21 cellular contexts compared by ENCODE assay signal in the genomic region with DNA sequence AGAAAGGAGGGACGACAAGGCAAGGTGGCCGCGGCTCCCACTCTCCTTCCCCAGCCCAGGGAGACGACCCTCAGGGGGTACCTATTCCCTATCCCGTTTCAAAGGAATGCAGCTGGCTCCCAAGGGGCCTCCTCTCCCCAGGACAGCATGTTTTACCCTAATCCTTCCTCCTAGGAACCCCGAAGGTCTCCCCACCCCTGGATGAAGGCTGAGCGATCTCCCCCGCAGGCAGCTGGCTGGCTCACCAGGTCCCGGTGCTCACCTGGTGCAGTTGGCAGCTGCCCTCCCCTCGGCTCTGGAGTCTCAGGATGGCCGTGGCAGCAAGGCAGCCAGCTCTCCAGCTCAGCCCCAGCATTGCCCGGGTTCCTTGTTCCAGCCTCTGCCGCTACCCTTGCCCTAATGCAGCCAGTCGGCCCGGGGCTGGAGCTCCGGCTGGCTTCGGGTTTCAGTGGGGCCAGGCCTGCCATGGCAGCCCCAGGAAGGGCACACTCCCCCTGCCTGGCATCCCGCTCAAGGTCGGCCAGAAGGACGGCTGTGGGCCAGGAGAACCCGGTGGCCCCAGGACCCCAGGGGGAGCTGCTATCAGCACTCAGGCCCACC. TPM values are rescaled to one million over a fixed set of nuclear protein-coding genes. Genes with fewer than 3 reads are reported as not detected.
A peak's percentile ranks its signal among the peaks of the same experiment; 100 is the strongest.
DNase-seq lines count a peak whose midpoint lies in the region; ATAC-seq and TF ChIP-seq lines count a peak whose summit lies in the region.
"Had no signal": no experiment of that assay in that cellular context is flagged by ENCODE, and none has a peak within 500 bp of the region (broad histone marks: within the 10 kb centered on the region; RNA-seq: fewer than 3 reads in every experiment).

No MANE protein-coding gene starts in this region.

- H3K36me3 ChIP-seq in RWPE2 (ENCODE audit: low read depth) (peaks cover 16% of the 10 kb centered on the region), gastroesophageal sphincter (peaks cover 0 to 24% of the 10 kb centered on the region in 2 donors), lower lobe of right lung (peaks cover 25% of the 10 kb centered on the region), suprapubic skin (peaks cover 23% of the 10 kb centered on the region)

- ATAC-seq in RWPE2 (ENCODE audit: low read depth): no peak
- ATAC-seq in gastroesophageal sphincter: no peak
- ATAC-seq in lower lobe of right lung: no peak
- ATAC-seq in activated T-helper 17 cell treated with anti-CD3 and anti-CD28 coated beads, Interleukin-2, amount 50 U/mL, for 72 hours (replicated peaks): no peak
- ATAC-seq: activated CD8-positive, alpha-beta memory T cell treated with anti-CD3 and anti-CD28 coated beads, Interleukin-2, amount 10 ng/mL, durations not matched to agents 7 days and 5 days; stimulated activated naive CD8-positive, alpha-beta T cell treated with anti-CD3 and anti-CD28 coated beads, Interleukin-15, Interleukin-2, amounts not matched to agents 100 U/mL and 50 U/mL, for 24 hours had no signal

- H3K4me1 Mint-ChIP-seq in activated T-helper 17 cell treated with anti-CD3 and anti-CD28 coated beads, Interleukin-2, amount 50 U/mL, for 72 hours: peaks cover 16% of the 10 kb centered on the region

- peaks cover 43% of the 10 kb centered on the region for H3K36me3 Mint-ChIP-seq in activated T-helper 17 cell treated with anti-CD3 and anti-CD28 coated beads, Interleukin-2, amount 50 U/mL, for 72 hours (ENCODE audit: low read depth)

- no peaks in the 10 kb centered on the region for H3K9me3 Mint-ChIP-seq in activated T-helper 17 cell treated with anti-CD3 and anti-CD28 coated beads, Interleukin-2, amount 50 U/mL, for 72 hours
- H3K9me3 Mint-ChIP-seq: activated B cell treated with CpG ODN at 0.5 μM for 24 hours; activated naive CD4-positive, alpha-beta T cell treated with anti-CD3 and anti-CD28 coated beads, Interleukin-2, amount 10 ng/mL, durations not matched to agents 7 days and 5 days; endodermal cell had no signal

- H3K4me3 ChIP-seq in RWPE2 (ENCODE audit: severe bottlenecking) (no peak overlapping the region), gastroesophageal sphincter (no peak overlapping the region), lower lobe of right lung (no peak overlapping the region), suprapubic skin (peak overlapping the region; percentile 72)
- H3K4me3 ChIP-seq: K562 had no signal

- H3K27me3 ChIP-seq in RWPE2 (ENCODE audit: insufficient read depth, poor library complexity, severe bottlenecking) (no peaks in the 10 kb centered on the region), gastroesophageal sphincter (no peaks in the 10 kb centered on the region), lower lobe of right lung (ENCODE audit: low read depth) (no peaks in the 10 kb centered on the region), suprapubic skin (no peaks in the 10 kb centered on the region)
- H3K27me3 ChIP-seq: BE2C had no signal

- H3K4me3 Mint-ChIP-seq in activated T-helper 17 cell treated with anti-CD3 and anti-CD28 coated beads, Interleukin-2, amount 50 U/mL, for 72 hours: no peak overlapping the region
- H3K4me3 Mint-ChIP-seq: activated B cell treated with CpG ODN at 0.5 μM for 24 hours; activated CD8-positive, alpha-beta memory T cell treated with anti-CD3 and anti-CD28 coated beads, Interleukin-2, amount 10 ng/mL, durations not matched to agents 7 days and 5 days; activated naive CD4-positive, alpha-beta T cell treated with anti-CD3 and anti-CD28 coated beads, Interleukin-2, amount 10 ng/mL, durations not matched to agents 7 days and 5 days; endodermal cell had no signal

- H3K27ac Mint-ChIP-seq in activated T-helper 17 cell treated with anti-CD3 and anti-CD28 coated beads, Interleukin-2, amount 50 U/mL, for 72 hours: no peak overlapping the region
- H3K27ac Mint-ChIP-seq: activated B cell treated with CpG ODN at 0.5 μM for 24 hours; activated CD8-positive, alpha-beta memory T cell treated with anti-CD3 and anti-CD28 coated beads, Interleukin-2, amount 10 ng/mL, durations not matched to agents 7 days and 5 days; activated naive CD4-positive, alpha-beta T cell treated with anti-CD3 and anti-CD28 coated beads, Interleukin-2, amount 10 ng/mL, durations not matched to agents 7 days and 5 days; endodermal cell had no signal

- H3K4me1 ChIP-seq in RWPE2 (ENCODE audit: insufficient read depth, poor library complexity, severe bottlenecking) (no peaks in the 10 kb centered on the region), gastroesophageal sphincter (peaks cover 0 to 72% (median 35%) of the 10 kb centered on the region in 3 donors), lower lobe of right lung (peaks cover 40% of the 10 kb centered on the region), suprapubic skin (peaks cover 61% of the 10 kb centered on the region)

- TF ChIP-seq EP300 in gastroesophageal sphincter (IDR thresholded peaks at IDR 0.05) (no peak), suprapubic skin (IDR thresholded peaks at IDR 0.05) (no peak)

- TF ChIP-seq CTCF in RWPE2 (IDR thresholded peaks at IDR 0.05; ENCODE audit: poor library complexity, severe bottlenecking) (no peak), gastroesophageal sphincter (IDR thresholded peaks at IDR 0.05) (no peak), lower lobe of right lung (IDR thresholded peaks at IDR 0.05) (no peak), suprapubic skin (IDR thresholded peaks at IDR 0.05) (no peak)

- DNase-seq in RWPE2 (ENCODE audit: low spot score): peak; percentile 54
- DNase-seq in lower lobe of right lung: peak; percentile 44
- DNase-seq in suprapubic skin (ENCODE audit: low spot score in 2 of 2): no peak
- DNase-seq in nucleus accumbens (lab: John Stamatoyannopoulos, UW): no peak
- DNase-seq in activated gamma-delta T cell treated with Interleukin-2 at 50 U/mL for 16 hours: no peak
- no peak for DNase-seq in NOMO-1 treated with dmso at 0.1 percent for 144 hours (lab: John Stamatoyannopoulos, UW; ENCODE audit: unreplicated experiment)
- DNase-seq: activated B cell treated with CpG ODN at 0.5 μM for 24 hours, DMS 273 treated with DMSO at 0.1 percent for 48 hours, NCI-H1092 treated with DMSO at 0.1 percent for 48 hours, NCI-H774, small intestine, T-helper 1 cell had no signal

- TF ChIP-seq POLR2A in gastroesophageal sphincter (IDR thresholded peaks at IDR 0.05): no peak
- TF ChIP-seq POLR2A in suprapubic skin (IDR thresholded peaks at IDR 0.05): no peak

- WGBS in gastroesophageal sphincter (ENCODE audit: low coverage in 1 of 2), 2 donors: 65 to 90% methylated on average over 4 to 9 of the region's 21 CpGs
- WGBS in suprapubic skin: 42% methylated on average over 14 of the region's 21 CpGs

- no peaks in the 10 kb centered on the region for H3K27me3 Mint-ChIP-seq in activated T-helper 17 cell treated with anti-CD3 and anti-CD28 coated beads, Interleukin-2, amount 50 U/mL, for 72 hours
- H3K27me3 Mint-ChIP-seq: activated B cell treated with CpG ODN at 0.5 μM for 24 hours; activated CD8-positive, alpha-beta memory T cell treated with anti-CD3 and anti-CD28 coated beads, Interleukin-2, amount 10 ng/mL, durations not matched to agents 7 days and 5 days; activated naive CD4-positive, alpha-beta T cell treated with anti-CD3 and anti-CD28 coated beads, Interleukin-2, amount 10 ng/mL, durations not matched to agents 7 days and 5 days had no signal

- H3K9me3 ChIP-seq in RWPE2 (ENCODE audit: severe bottlenecking) (no peaks in the 10 kb centered on the region), gastroesophageal sphincter (no peaks in the 10 kb centered on the region), lower lobe of right lung (no peaks in the 10 kb centered on the region), suprapubic skin (no peaks in the 10 kb centered on the region)
- H3K9me3 ChIP-seq: BE2C had no signal

- H3K27ac ChIP-seq in RWPE2 (ENCODE audit: poor library complexity, severe bottlenecking) (no peak overlapping the region), gastroesophageal sphincter (peak overlapping the region in 3 of 4 donors; percentile 34 to 89 (median 80)), lower lobe of right lung (no peak overlapping the region), suprapubic skin (peak overlapping the region; percentile 89)

- intact Hi-C loops in lower lobe of right lung (cut with DNase I): no loop called here

RNA-seq across cellular contexts. Expression of gene CLUH, which starts 4.6 kb away (rescaled TPM):
- 10 to 100 TPM; 42.6 to 87.6 (median 52.9) TPM for total RNA-seq in gastroesophageal sphincter
- total RNA-seq in lower lobe of right lung: 48.8 TPM
- total RNA-seq in suprapubic skin: 100 to 1,000 TPM; 120 to 291 (median 151) TPM
- 100 to 1,000 TPM in 1 of 2 donors, 10 to 100 TPM in 1; 49.5 to 122 TPM for total RNA-seq in activated T-helper 17 cell treated with anti-CD3 and anti-CD28 coated beads, Interleukin-2, amount 50 U/mL, for 72 hours

RNA-seq across cellular contexts. Expression of gene CCDC92B, which starts 42.4 kb away (rescaled TPM):
- total RNA-seq in gastroesophageal sphincter (under 1 TPM in 1 of 4 donors, not detected in 3; 0.08 TPM), lower lobe of right lung (0.12 TPM), suprapubic skin (1 to 10 TPM in 2 of 4 donors, under 1 TPM in 2; 0.42 to 1.6 (median 0.84) TPM)
- total RNA-seq in activated T-helper 17 cell treated with anti-CD3 and anti-CD28 coated beads, Interleukin-2, amount 50 U/mL, for 72 hours: under 1 TPM in 1 of 2 donors, not detected in 1; 0.11 TPM
- total RNA-seq: activated B cell treated with CpG ODN at 0.5 μM for 24 hours, K562, RPMI7951 had no signal

Comparison
In these comparisons a context has a peak if more than half of its experiments do, and no peak if none do; other contexts are left out.
1. DNase-seq: peak in RWPE2 (single experiment) and lower lobe of right lung (single experiment); none in suprapubic skin (0 of 2), nucleus accumbens (0 of 56), activated gamma-delta T cell treated with Interleukin-2 at 50 U/mL for 16 hours (single experiment) and NOMO-1 treated with dmso at 0.1 percent for 144 hours (single experiment).
2. H3K27ac ChIP-seq: peak in gastroesophageal sphincter (3 of 4) and suprapubic skin (single experiment); none in RWPE2 (single experiment) and lower lobe of right lung (single experiment).